In the genomic region with DNA sequence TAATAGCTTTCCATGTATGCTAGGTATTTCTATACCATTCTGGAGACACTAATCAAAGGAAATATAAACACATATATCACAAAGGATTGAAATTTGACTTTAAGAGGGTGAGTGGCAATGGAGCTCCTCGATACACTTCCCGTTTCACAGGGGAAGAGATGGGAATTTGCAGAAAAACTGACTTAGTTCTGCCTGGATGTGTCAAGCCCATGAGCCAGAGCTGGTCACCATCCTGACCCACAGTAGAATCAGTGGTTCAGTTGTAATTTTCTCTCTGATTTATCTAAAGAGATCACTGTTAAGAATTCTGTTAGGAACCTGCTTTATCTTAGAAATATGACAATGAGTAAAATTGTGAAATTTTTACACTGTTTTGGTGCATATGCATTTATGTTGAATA, we compare ENCODE assay signal across 13 cellular contexts. TPM values are rescaled to one million over a fixed set of nuclear protein-coding genes. Genes with fewer than 3 reads are reported as not detected.
A peak's percentile ranks its signal among the peaks of the same experiment; 100 is the strongest.
DNase-seq lines count a peak whose midpoint lies in the region; ATAC-seq and TF ChIP-seq lines count a peak whose summit lies in the region.
"Had no signal": no experiment of that assay in that cellular context is flagged by ENCODE, and none has a peak within 500 bp of the region (broad histone marks: within the 10 kb centered on the region; RNA-seq: fewer than 3 reads in every experiment).

No MANE protein-coding gene starts in this region.

- no peak overlapping the region for H4K91ac ChIP-seq in trophoblast cell (ENCODE audit: low read depth, low read length)

- H2AFZ ChIP-seq in parathyroid adenoma (peak overlapping the region; percentile 6), trophoblast cell (ENCODE audit: insufficient read depth, low read length, poor library complexity) (no peak overlapping the region)

- H3K36me3 ChIP-seq in ascending aorta (no peaks in the 10 kb centered on the region), parathyroid adenoma (ENCODE audit: control insufficient read depth, insufficient read depth, low read length) (no peaks in the 10 kb centered on the region), trophoblast cell (ENCODE audit: control insufficient read depth in 1 of 2, insufficient read depth in 2 of 2, low read length in 2 of 2) (no peaks in the 10 kb centered on the region)

- H4K8ac ChIP-seq in trophoblast cell (ENCODE audit: low read depth, low read length), result no peak overlapping the region

- ATAC-seq in GM18511 (IDR thresholded peaks at IDR 0.05; ENCODE audit: unreplicated experiment) (peak; percentile 10), HG02885 (IDR thresholded peaks at IDR 0.05; ENCODE audit: poor library complexity, unreplicated experiment) (peak; percentile 21)

- no CpG with 5 or more reads among the region's 2 CpGs for WGBS in trophoblast cell (ENCODE audit: extremely low coverage, insufficient coverage, insufficient read length)
- 60 to 64% methylated on average over 2 of the region's 2 CpGs for WGBS in lower leg skin, 2 donors

- H3K4me3 ChIP-seq in ascending aorta (peak overlapping the region; percentile 21 to 55), parathyroid adenoma (ENCODE audit: low read depth, low read length) (peak overlapping the region; percentile 11), trophoblast cell (ENCODE audit: low read depth, low read length) (no peak overlapping the region), lower leg skin (ENCODE audit: low read depth, poor library complexity, severe bottlenecking) (no peak overlapping the region)

- H3K27me3 Mint-ChIP-seq in type B pancreatic cell, result peaks cover 7% of the 10 kb centered on the region

- no peak overlapping the region for H3K9ac ChIP-seq in parathyroid adenoma
- no peak overlapping the region for H3K9ac ChIP-seq in trophoblast cell (ENCODE audit: low read length)

- H3K4me1 ChIP-seq in ascending aorta (peaks cover 0 to 9% of the 10 kb centered on the region in 2 donors), parathyroid adenoma (peaks cover 6% of the 10 kb centered on the region), trophoblast cell (ENCODE audit: control insufficient read depth in 1 of 2, insufficient read depth in 2 of 2, low read length in 2 of 2) (no peaks in the 10 kb centered on the region)

- no peaks in the 10 kb centered on the region for H3K9me3 ChIP-seq in ascending aorta
- no peaks in the 10 kb centered on the region for H3K9me3 ChIP-seq in parathyroid adenoma (ENCODE audit: control insufficient read depth, low read length)
- H3K9me3 ChIP-seq in trophoblast cell (ENCODE audit: insufficient read depth, low read depth, low read length), result no peaks in the 10 kb centered on the region

- DNase-seq in ascending aorta (ENCODE audit: low spot score in 2 of 2), result no peak
- DNase-seq in type B pancreatic cell (ENCODE audit: extremely low spot score, unreplicated experiment), result no peak
- DNase-seq in trophoblast cell, result no peak
- DNase-seq in NCI-H1694 (lab: John Stamatoyannopoulos, UW), result no peak
- no peak for DNase-seq in lower leg skin (ENCODE audit: low spot score in 2 of 2)
- DNase-seq: GF-D8, left cardiac atrium, NCI-H82 had no signal

- H3K79me1 ChIP-seq in trophoblast cell (ENCODE audit: low read length), result no peaks in the 10 kb centered on the region

- no peaks in the 10 kb centered on the region for H3K9me3 Mint-ChIP-seq in type B pancreatic cell

- H3K4me3 Mint-ChIP-seq in type B pancreatic cell, result no peak overlapping the region

- no peak overlapping the region for H2BK12ac ChIP-seq in trophoblast cell (ENCODE audit: low read length)

- peaks cover 13% of the 10 kb centered on the region for H3K4me1 Mint-ChIP-seq in type B pancreatic cell (ENCODE audit: unreplicated experiment)

- H3K18ac ChIP-seq in trophoblast cell (ENCODE audit: low read length), result no peak overlapping the region

- H3K27me3 ChIP-seq in ascending aorta (no peaks in the 10 kb centered on the region), parathyroid adenoma (ENCODE audit: control insufficient read depth, insufficient read depth, low read length) (no peaks in the 10 kb centered on the region), trophoblast cell (ENCODE audit: insufficient read depth, low read length) (no peaks in the 10 kb centered on the region)

- no peak overlapping the region for H4K12ac ChIP-seq in trophoblast cell (ENCODE audit: low read depth, low read length)

- no peak overlapping the region for H3K27ac Mint-ChIP-seq in type B pancreatic cell

- H2BK5ac ChIP-seq in trophoblast cell (ENCODE audit: low read depth, low read length, poor library complexity), result no peak overlapping the region

- no peak overlapping the region for H3K23ac ChIP-seq in trophoblast cell (ENCODE audit: low read length)

- H2AK5ac ChIP-seq in trophoblast cell (ENCODE audit: low read length), result no peak overlapping the region

- H3K27ac ChIP-seq in ascending aorta (peak overlapping the region; percentile 59 to 68), parathyroid adenoma (peak overlapping the region; percentile 11), trophoblast cell (ENCODE audit: low read depth, low read length) (no peak overlapping the region)

- no peak overlapping the region for H3K14ac ChIP-seq in trophoblast cell (ENCODE audit: low read length)

- intact Hi-C loops in ascending aorta (cut with DNase I) (no loop called here), lower leg skin (cut with DNase I; ENCODE audit: low total_unique reads) (no loop called here)

- peaks cover 16% of the 10 kb centered on the region for H3K79me2 ChIP-seq in parathyroid adenoma
- no peaks in the 10 kb centered on the region for H3K79me2 ChIP-seq in trophoblast cell (ENCODE audit: control insufficient read depth, insufficient read depth, low read length, poor library complexity)

- H3K4ac ChIP-seq in trophoblast cell (ENCODE audit: low read depth, low read length), result no peak overlapping the region

- TF ChIP-seq POLR2A in lower leg skin (IDR thresholded peaks at IDR 0.05), result no peak

- TF ChIP-seq CTCF in ascending aorta (IDR thresholded peaks at IDR 0.05), result no peak
- no peak for TF ChIP-seq CTCF in parathyroid adenoma (IDR thresholded peaks at IDR 0.05)
- no peak for TF ChIP-seq CTCF in type B pancreatic cell (conservative IDR thresholded peaks at IDR 0.05)
- TF ChIP-seq CTCF in lower leg skin (IDR thresholded peaks at IDR 0.05), result no peak

- H3K4me2 ChIP-seq in parathyroid adenoma (ENCODE audit: low read length), result peak overlapping the region; percentile 26
- no peak overlapping the region for H3K4me2 ChIP-seq in trophoblast cell (ENCODE audit: low read length)

- H2BK120ac ChIP-seq in trophoblast cell (ENCODE audit: insufficient read depth, low read length, poor library complexity), result no peak overlapping the region

- no peaks in the 10 kb centered on the region for H3K36me3 Mint-ChIP-seq in type B pancreatic cell

RNA-seq across cellular contexts. Expression of a gene that starts 34.2 kb away (rescaled TPM):
- 14.3 TPM for total RNA-seq in ascending aorta
- 2.0 and 4.4 TPM in 2 replicates for total RNA-seq in type B pancreatic cell (ENCODE audit: low replicate concordance)
- 0.14 TPM in 2 replicates for polyA plus RNA-seq in trophoblast cell (2013)
- 1 to 10 TPM; 1.0 to 3.7 (median 2.6) TPM for total RNA-seq in lower leg skin

RNA-seq across cellular contexts. Expression of a gene that starts 53.5 kb away (rescaled TPM):
- not detected for total RNA-seq in ascending aorta
- total RNA-seq in type B pancreatic cell (ENCODE audit: low replicate concordance), result not detected in 2 replicates
- not detected in 2 replicates for polyA plus RNA-seq in trophoblast cell (2013)
- not detected for total RNA-seq in lower leg skin
- total RNA-seq: dermis microvascular lymphatic vessel endothelial cell, left cardiac atrium had no signal
- polyA plus RNA-seq: urinary bladder had no signal

Comparison
In these comparisons a context has a peak if more than half of its experiments do, and no peak if none do; other contexts are left out.
1. H3K4me3 ChIP-seq: peak in ascending aorta (2 of 2) and parathyroid adenoma (single experiment); none in trophoblast cell (single experiment) and lower leg skin (single experiment).